Comparison of ENCODE assay signal across 18 cellular contexts in genomic region chr7:75017832-75018231, GRCh38. TPM values are rescaled to one million over a fixed set of nuclear protein-coding genes. Genes with fewer than 3 reads are reported as not detected.
DNase-seq lines count a peak whose midpoint lies in the region; ATAC-seq and TF ChIP-seq lines count a peak whose summit lies in the region.
"Had no signal": no experiment of that assay in that cellular context is flagged by ENCODE, and none has a peak within 500 bp of the region (broad histone marks: within the 10 kb centered on the region; RNA-seq: fewer than 3 reads in every experiment).

No MANE protein-coding gene starts in this region.

- no peak for TF ChIP-seq CTCF in endothelial cell (IDR thresholded peaks at IDR 0.05; ENCODE audit: unreplicated experiment)

- H3K27me3 ChIP-seq in H7 (ENCODE audit: control insufficient read depth, insufficient read depth, low read length) (no peaks in the 10 kb centered on the region), neuronal stem cell (ENCODE audit: control insufficient read depth in 3 of 3, insufficient read depth in 3 of 3, low read depth in 1 of 3, low read length in 3 of 3) (no peaks in the 10 kb centered on the region)
- H3K27me3 ChIP-seq: BLaER1 treated with 17β-estradiol and CSF1 and Interleukin-3, amounts not matched to agents 10 nM and 100 nM had no signal

- no peak overlapping the region for H3K27ac Mint-ChIP-seq in stimulated activated memory B cell treated with anti-CD40 and anti-IgM and Interleukin-4, amounts not matched to agents 10 μg/mL and 1 μg/mL and 100 μg/mL, for 72 hours
- no peak overlapping the region for H3K27ac Mint-ChIP-seq in endothelial cell (ENCODE audit: unreplicated experiment)
- H3K27ac Mint-ChIP-seq: B cell; CD4-positive, alpha-beta T cell; CD8-positive, alpha-beta T cell had no signal

- no peak overlapping the region for H2BK15ac ChIP-seq in neuronal stem cell (ENCODE audit: low read length)

- H3K4me2 ChIP-seq in neuronal stem cell (ENCODE audit: insufficient read depth, low read length, poor library complexity, severe bottlenecking), result no peak overlapping the region
- H3K4me2 ChIP-seq: A549; BLaER1 treated with 17β-estradiol and CSF1 and Interleukin-3, amounts not matched to agents 10 nM and 100 nM had no signal

- no peak overlapping the region for H3K4ac ChIP-seq in neuronal stem cell (ENCODE audit: low read length)

- H2BK12ac ChIP-seq in neuronal stem cell (ENCODE audit: low read length), result peak overlapping the region; percentile 10

- no peaks in the 10 kb centered on the region for H3K27me3 Mint-ChIP-seq in stimulated activated memory B cell treated with anti-CD40 and anti-IgM and Interleukin-4, amounts not matched to agents 10 μg/mL and 1 μg/mL and 100 μg/mL, for 72 hours
- peaks cover 6% of the 10 kb centered on the region for H3K27me3 Mint-ChIP-seq in endothelial cell (ENCODE audit: unreplicated experiment)
- H3K27me3 Mint-ChIP-seq: B cell; CD4-positive, alpha-beta T cell had no signal

- no peak overlapping the region for H4K8ac ChIP-seq in neuronal stem cell (ENCODE audit: low read depth, low read length)

- no peak overlapping the region for H2AK5ac ChIP-seq in neuronal stem cell (ENCODE audit: low read depth, low read length)

- no peaks in the 10 kb centered on the region for H3K36me3 Mint-ChIP-seq in stimulated activated memory B cell treated with anti-CD40 and anti-IgM and Interleukin-4, amounts not matched to agents 10 μg/mL and 1 μg/mL and 100 μg/mL, for 72 hours
- peaks cover 15% of the 10 kb centered on the region for H3K36me3 Mint-ChIP-seq in endothelial cell (ENCODE audit: low read depth, unreplicated experiment)

- peak; percentile 7 for ATAC-seq in stimulated activated memory B cell treated with anti-CD40 and anti-IgM and Interleukin-4, amounts not matched to agents 10 μg/mL and 1 μg/mL and 100 μg/mL, for 72 hours
- ATAC-seq: A549; CD8-positive, alpha-beta T cell had no signal

- DNase-seq in H7, result peak; percentile 21
- no peak for DNase-seq in neuronal stem cell (ENCODE audit: low spot score)
- no peak for DNase-seq in NCI-H748 (lab: John Stamatoyannopoulos, UW; ENCODE audit: unreplicated experiment)
- no peak for DNase-seq in endothelial cell (ENCODE audit: low spot score)
- no peak for DNase-seq in effector CD8-positive, alpha-beta T cell (lab: John Stamatoyannopoulos, UW)
- DNase-seq: AML-193; Caco-2; Calu3; CD4-positive, alpha-beta T cell; CD8-positive, alpha-beta T cell; DMS79 treated with DMSO at 0.1 percent for 48 hours; GF-D8 had no signal

- peaks cover 0 to 4% of the 10 kb centered on the region in 2 donors for H3K4me1 ChIP-seq in neuronal stem cell (ENCODE audit: control insufficient read depth in 2 of 2, insufficient read depth in 1 of 2, low read depth in 1 of 2, low read length in 2 of 2)
- H3K4me1 ChIP-seq: A549, Caco-2 had no signal

- H3K4me3 Mint-ChIP-seq in stimulated activated memory B cell treated with anti-CD40 and anti-IgM and Interleukin-4, amounts not matched to agents 10 μg/mL and 1 μg/mL and 100 μg/mL, for 72 hours, result no peak overlapping the region
- H3K4me3 Mint-ChIP-seq in endothelial cell (ENCODE audit: unreplicated experiment), result no peak overlapping the region
- H3K4me3 Mint-ChIP-seq: B cell; CD4-positive, alpha-beta T cell; CD8-positive, alpha-beta T cell had no signal

- no peak overlapping the region for H3K14ac ChIP-seq in neuronal stem cell (ENCODE audit: low read length)

- H3K27ac ChIP-seq in neuronal stem cell (replicated peaks; ENCODE audit: low read length), result no peak overlapping the region
- H3K27ac ChIP-seq: 22Rv1; A549; BLaER1 treated with 17β-estradiol and CSF1 and Interleukin-3, amounts not matched to agents 10 nM and 100 nM; C4-2B had no signal

- no peak overlapping the region for H3K23ac ChIP-seq in neuronal stem cell (ENCODE audit: low read depth, low read length, poor library complexity)

- H2AFZ ChIP-seq in neuronal stem cell (ENCODE audit: low read length), result no peak overlapping the region

- no peak overlapping the region for H3K9ac ChIP-seq in neuronal stem cell (ENCODE audit: low read depth, low read length, poor library complexity)
- H3K9ac ChIP-seq: BLaER1 treated with 17β-estradiol and CSF1 and Interleukin-3, amounts not matched to agents 10 nM and 100 nM had no signal

- H3K4me3 ChIP-seq in H7 (ENCODE audit: insufficient read depth, low read depth, low read length) (no peak overlapping the region), neuronal stem cell (ENCODE audit: low read length in 2 of 2) (no peak overlapping the region)
- H3K4me3 ChIP-seq: A549; BLaER1 treated with 17β-estradiol and CSF1 and Interleukin-3, amounts not matched to agents 10 nM and 100 nM had no signal

- H3K9me3 Mint-ChIP-seq in stimulated activated memory B cell treated with anti-CD40 and anti-IgM and Interleukin-4, amounts not matched to agents 10 μg/mL and 1 μg/mL and 100 μg/mL, for 72 hours, result no peaks in the 10 kb centered on the region
- H3K9me3 Mint-ChIP-seq in endothelial cell (ENCODE audit: unreplicated experiment), result no peaks in the 10 kb centered on the region
- H3K9me3 Mint-ChIP-seq: CD4-positive, alpha-beta T cell; CD8-positive, alpha-beta T cell had no signal

- H3K36me3 ChIP-seq in H7 (replicated peaks; ENCODE audit: control insufficient read depth, insufficient read depth, low read length) (peaks cover 1% of the 10 kb centered on the region), neuronal stem cell (replicated peaks in 1 of 2; ENCODE audit: control insufficient read depth in 2 of 2, insufficient read depth in 2 of 2, low read length in 2 of 2) (peaks cover 30 to 48% of the 10 kb centered on the region in 2 donors)

- H2BK5ac ChIP-seq in neuronal stem cell (ENCODE audit: low read length), result no peak overlapping the region

- no peaks in the 10 kb centered on the region for H3K9me3 ChIP-seq in neuronal stem cell (replicated peaks in 1 of 2; ENCODE audit: control insufficient read depth in 2 of 2, insufficient read depth in 1 of 2, low read depth in 1 of 2, low read length in 2 of 2)
- H3K9me3 ChIP-seq: A549; BLaER1 treated with 17β-estradiol and CSF1 and Interleukin-3, amounts not matched to agents 10 nM and 100 nM; Caco-2 had no signal

- peaks cover 5% of the 10 kb centered on the region for H3K79me1 ChIP-seq in neuronal stem cell (ENCODE audit: low read depth, low read length)

- H2BK120ac ChIP-seq in neuronal stem cell (ENCODE audit: low read depth, low read length), result no peak overlapping the region

- no peak overlapping the region for H4K91ac ChIP-seq in neuronal stem cell (ENCODE audit: low read depth, low read length, poor library complexity)

- no CpG with 5 or more reads among the region's 18 CpGs for WGBS in neuronal stem cell (ENCODE audit: extremely low coverage in 2 of 2, insufficient read length in 2 of 2, insufficient replicate concordance in 1 of 2), 2 donors

- no peak overlapping the region for H3K18ac ChIP-seq in neuronal stem cell (ENCODE audit: low read length)

- H3K4me1 Mint-ChIP-seq in stimulated activated memory B cell treated with anti-CD40 and anti-IgM and Interleukin-4, amounts not matched to agents 10 μg/mL and 1 μg/mL and 100 μg/mL, for 72 hours, result no peaks in the 10 kb centered on the region
- H3K4me1 Mint-ChIP-seq in endothelial cell (ENCODE audit: unreplicated experiment), result no peaks in the 10 kb centered on the region
- H3K4me1 Mint-ChIP-seq: B cell had no signal

RNA-seq across cellular contexts. Expression of gene CASTOR2, which starts 53.3 kb away (rescaled TPM):
- 22.3 and 28.5 TPM in 2 replicates for total RNA-seq in H7 (2014; rRNA removed; shearing (Covaris generic))
- 17.7 TPM for polyA plus RNA-seq in neuronal stem cell (2013, experiment 1 of 2)
- 19.0 TPM for polyA plus RNA-seq in neuronal stem cell (2013, experiment 2 of 2)
- total RNA-seq in endothelial cell (ENCODE audit: unreplicated experiment), result 52.4 TPM

RNA-seq across cellular contexts. Expression of gene RCC1L, which starts 55.8 kb away (rescaled TPM):
- total RNA-seq in H7 (2014; rRNA removed; shearing (Covaris generic)), result 83.9 and 93.9 TPM in 2 replicates
- polyA plus RNA-seq in neuronal stem cell (2013, experiment 1 of 2), result 23.2 TPM
- 22.7 TPM for polyA plus RNA-seq in neuronal stem cell (2013, experiment 2 of 2)
- total RNA-seq in endothelial cell (ENCODE audit: unreplicated experiment), result 41.4 TPM
